Comparison of ENCODE assay signal across 8 cellular contexts in the genomic region with DNA sequence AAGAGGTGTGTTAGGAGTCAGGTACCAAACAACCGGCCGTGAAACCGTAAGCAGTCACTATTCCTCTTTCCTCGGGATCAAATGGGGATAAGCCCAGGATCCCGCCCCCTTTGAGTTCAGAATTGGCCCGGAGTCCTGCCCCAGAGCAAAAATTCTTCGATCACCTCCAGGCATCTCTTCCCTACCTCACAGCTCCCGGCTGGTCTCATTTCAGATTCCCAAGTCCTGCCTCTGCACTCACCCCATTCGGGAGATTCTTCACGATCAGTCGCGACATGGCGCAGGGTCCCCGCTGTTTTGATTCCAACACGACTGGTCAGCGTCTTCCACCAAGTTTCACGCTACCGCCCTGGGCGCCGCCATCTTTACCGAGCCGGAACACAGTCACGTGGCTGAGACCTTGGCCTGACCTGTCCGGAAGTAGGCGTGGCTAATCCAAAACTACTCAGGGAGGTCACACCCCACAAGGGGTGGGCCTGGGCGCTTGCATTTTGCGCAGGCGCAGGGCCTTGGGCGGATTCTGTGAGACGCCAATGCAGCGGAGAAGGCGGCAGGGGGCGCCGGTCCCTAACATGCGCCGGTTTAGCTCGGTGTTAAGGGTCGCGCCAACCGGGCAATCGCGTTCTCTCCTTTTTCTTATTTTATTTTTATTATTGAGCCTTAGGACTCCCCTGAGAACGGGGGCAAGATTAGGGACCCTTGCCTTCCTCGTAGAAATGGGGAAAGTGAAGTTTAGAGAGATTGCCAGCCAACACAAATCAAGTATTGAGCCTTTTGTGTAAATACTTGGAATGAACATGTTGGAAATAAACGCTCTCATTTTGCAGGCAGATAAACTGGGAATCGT. TPM values are rescaled to one million over a fixed set of nuclear protein-coding genes. Genes with fewer than 3 reads are reported as not detected.
DNase-seq lines count a peak whose midpoint lies in the region; ATAC-seq, FAIRE-seq and TF ChIP-seq lines count a peak whose summit lies in the region.

RBM19 (minus strand) TSS at position 375 of the 847 bp plus-strand sequence; CDS start at position 277, 98 bp downstream.

- H3K9me3 ChIP-seq in ES-I3 (ENCODE audit: control insufficient read depth, insufficient read depth, low read length) (no peaks in the 10 kb centered on the region), RWPE2 (ENCODE audit: severe bottlenecking) (no peaks in the 10 kb centered on the region)

- peak within 1 kb of the TSS; percentile 71 for H3K9ac ChIP-seq in ES-I3 (ENCODE audit: low read depth, low read length)

- H3K4me3 ChIP-seq in RWPE2 (ENCODE audit: severe bottlenecking), result peak within 1 kb of the TSS; percentile 63
- peak within 1 kb of the TSS; percentile 97 for H3K4me3 ChIP-seq in fibroblast of mammary gland (ENCODE audit: control insufficient read depth, low read depth, low read length)

- TF ChIP-seq CTCF in RWPE2 (IDR thresholded peaks at IDR 0.05; ENCODE audit: poor library complexity, severe bottlenecking), result peak; percentile 96
- peak; percentile 75 for TF ChIP-seq CTCF in fibroblast of mammary gland (conservative IDR thresholded peaks at IDR 0.05; ENCODE audit: control insufficient read depth, insufficient read depth, low read depth, low read length)

- peaks cover 38% of the 10 kb centered on the region for H3K36me3 Mint-ChIP-seq in activated T-helper 2 cell treated with anti-CD3 and anti-CD28 coated beads, Interferon-gamma antibody, Interleukin-2, Interleukin-4, amounts not matched to agents 10 μg/mL and 5 μg/mL and 100 μg/mL, durations not matched to agents 14 hours and 24 hours and 36 hours (ENCODE audit: low read depth)
- H3K36me3 Mint-ChIP-seq in naive thymus-derived CD8-positive, alpha-beta T cell, result peaks cover 0 to 28% (median 3%) of the 10 kb centered on the region in 3 donors

- peak within 1 kb of the TSS; percentile 100 for H3K4me3 Mint-ChIP-seq in activated T-helper 2 cell treated with anti-CD3 and anti-CD28 coated beads, Interferon-gamma antibody, Interleukin-2, Interleukin-4, amounts not matched to agents 10 μg/mL and 5 μg/mL and 100 μg/mL, durations not matched to agents 14 hours and 24 hours and 36 hours (ENCODE audit: low read depth)
- peak within 1 kb of the TSS; percentile 97 to 100 (median 99) for H3K4me3 Mint-ChIP-seq in naive thymus-derived CD8-positive, alpha-beta T cell

- H3K27me3 Mint-ChIP-seq in activated T-helper 2 cell treated with anti-CD3 and anti-CD28 coated beads, Interferon-gamma antibody, Interleukin-2, Interleukin-4, amounts not matched to agents 10 μg/mL and 5 μg/mL and 100 μg/mL, durations not matched to agents 14 hours and 24 hours and 36 hours (ENCODE audit: low read depth), result peaks cover 2% of the 10 kb centered on the region
- H3K27me3 Mint-ChIP-seq in naive thymus-derived CD8-positive, alpha-beta T cell, result peaks cover 0 to 3% (median 0%) of the 10 kb centered on the region in 5 donors

- H3K9me3 Mint-ChIP-seq in activated T-helper 2 cell treated with anti-CD3 and anti-CD28 coated beads, Interferon-gamma antibody, Interleukin-2, Interleukin-4, amounts not matched to agents 10 μg/mL and 5 μg/mL and 100 μg/mL, durations not matched to agents 14 hours and 24 hours and 36 hours, result no peaks in the 10 kb centered on the region
- no peaks in the 10 kb centered on the region for H3K9me3 Mint-ChIP-seq in naive thymus-derived CD8-positive, alpha-beta T cell

- no peaks in the 10 kb centered on the region for H3K27me3 ChIP-seq in RWPE2 (ENCODE audit: insufficient read depth, poor library complexity, severe bottlenecking)

- H3K4me1 Mint-ChIP-seq in activated T-helper 2 cell treated with anti-CD3 and anti-CD28 coated beads, Interferon-gamma antibody, Interleukin-2, Interleukin-4, amounts not matched to agents 10 μg/mL and 5 μg/mL and 100 μg/mL, durations not matched to agents 14 hours and 24 hours and 36 hours (ENCODE audit: low read depth), result peaks cover 48% of the 10 kb centered on the region
- H3K4me1 Mint-ChIP-seq in naive thymus-derived CD8-positive, alpha-beta T cell, result peaks cover 19 to 65% (median 52%) of the 10 kb centered on the region in 4 donors

- POLR2A ChIA-PET in naive thymus-derived CD8-positive, alpha-beta T cell (lab: Charles Lee), result no interaction called here

- peak; percentile 54 for TF ChIP-seq POLR2A in H54 (IDR thresholded peaks at IDR 0.05; ENCODE audit: low read depth, low read length)

- intact Hi-C loops in activated T-helper 2 cell treated with anti-CD3 and anti-CD28 coated beads, Interferon-gamma antibody, Interleukin-2, Interleukin-4, amounts not matched to agents 10 μg/mL and 5 μg/mL and 100 μg/mL, durations not matched to agents 14 hours and 24 hours and 36 hours (cut with micrococcal nuclease), result loop anchor here (1.0 to 10.0 kb wide), 3 partner anchors 542 to 761 kb away; partner anchors contain the start of gene SLC8B1

- no peaks in the 10 kb centered on the region for H3K4me1 ChIP-seq in ES-I3 (ENCODE audit: insufficient read depth, low read length)
- no peaks in the 10 kb centered on the region for H3K4me1 ChIP-seq in RWPE2 (ENCODE audit: insufficient read depth, poor library complexity, severe bottlenecking)

- H3K36me3 ChIP-seq in ES-I3 (ENCODE audit: insufficient read depth, low read length) (no peaks in the 10 kb centered on the region), RWPE2 (ENCODE audit: low read depth) (peaks cover 21% of the 10 kb centered on the region)

- peak; percentile 90 for DNase-seq in H54 (ENCODE audit: insufficient read length, low spot score)
- DNase-seq in LoVo (ENCODE audit: low spot score), result peak; percentile 100
- peak; percentile 94 for DNase-seq in RWPE2 (ENCODE audit: low spot score)
- peak; percentile 95 for DNase-seq in activated T-helper 2 cell treated with anti-CD3 and anti-CD28 coated beads, Interferon-gamma antibody, Interleukin-2, Interleukin-4, amounts not matched to agents 10 μg/mL and 5 μg/mL and 100 μg/mL, durations not matched to agents 14 hours and 24 hours and 36 hours (ENCODE audit: low spot score)
- peak; percentile 97 for DNase-seq in fibroblast of mammary gland (ENCODE audit: low read depth)
- DNase-seq in naive thymus-derived CD8-positive, alpha-beta T cell, result peak; percentile 93 to 99 (median 97)
- DNase-seq in stimulated activated naive CD4-positive, alpha-beta T cell (lab: John Stamatoyannopoulos, UW), result peak; percentile 92 to 97 (median 94)

- H3K27ac Mint-ChIP-seq in activated T-helper 2 cell treated with anti-CD3 and anti-CD28 coated beads, Interferon-gamma antibody, Interleukin-2, Interleukin-4, amounts not matched to agents 10 μg/mL and 5 μg/mL and 100 μg/mL, durations not matched to agents 14 hours and 24 hours and 36 hours, result peak within 1 kb of the TSS; percentile 100
- H3K27ac Mint-ChIP-seq in naive thymus-derived CD8-positive, alpha-beta T cell, result peak within 1 kb of the TSS; percentile 94 to 100 (median 98)

- peak; percentile 96 for ATAC-seq in RWPE2 (ENCODE audit: low read depth)
- peak; percentile 97 for ATAC-seq in naive thymus-derived CD8-positive, alpha-beta T cell

- H3K27ac ChIP-seq in RWPE2 (ENCODE audit: poor library complexity, severe bottlenecking), result peak within 1 kb of the TSS; percentile 25

- peak; percentile 62 for FAIRE-seq in H54 (lab: Jason Lieb, UNC)

RNA-seq across cellular contexts. Expression of gene RBM19, which starts in this region (rescaled TPM):
- total RNA-seq in activated T-helper 2 cell treated with anti-CD3 and anti-CD28 coated beads, Interferon-gamma antibody, Interleukin-2, Interleukin-4, amounts not matched to agents 10 μg/mL and 5 μg/mL and 100 μg/mL, durations not matched to agents 14 hours and 24 hours and 36 hours, result 89.6 and 96.8 TPM in 2 replicates
- 10 to 100 TPM; 76.2 to 84.6 TPM for total RNA-seq in naive thymus-derived CD8-positive, alpha-beta T cell
- 10 to 100 TPM in 1 of 3 donors, 1 to 10 TPM in 2; 5.4 to 15.4 (median 9.1) TPM for polyA plus RNA-seq in naive thymus-derived CD8-positive, alpha-beta T cell

Comparison
In these comparisons a context has a peak if more than half of its experiments do, and no peak if none do; other contexts are left out.
1. Peak in every context shown above with its lines: DNase-seq, ATAC-seq, H3K4me3 ChIP-seq and H3K27ac ChIP-seq.